ENCODE assay signal across 1 cellular context in the genomic region with DNA sequence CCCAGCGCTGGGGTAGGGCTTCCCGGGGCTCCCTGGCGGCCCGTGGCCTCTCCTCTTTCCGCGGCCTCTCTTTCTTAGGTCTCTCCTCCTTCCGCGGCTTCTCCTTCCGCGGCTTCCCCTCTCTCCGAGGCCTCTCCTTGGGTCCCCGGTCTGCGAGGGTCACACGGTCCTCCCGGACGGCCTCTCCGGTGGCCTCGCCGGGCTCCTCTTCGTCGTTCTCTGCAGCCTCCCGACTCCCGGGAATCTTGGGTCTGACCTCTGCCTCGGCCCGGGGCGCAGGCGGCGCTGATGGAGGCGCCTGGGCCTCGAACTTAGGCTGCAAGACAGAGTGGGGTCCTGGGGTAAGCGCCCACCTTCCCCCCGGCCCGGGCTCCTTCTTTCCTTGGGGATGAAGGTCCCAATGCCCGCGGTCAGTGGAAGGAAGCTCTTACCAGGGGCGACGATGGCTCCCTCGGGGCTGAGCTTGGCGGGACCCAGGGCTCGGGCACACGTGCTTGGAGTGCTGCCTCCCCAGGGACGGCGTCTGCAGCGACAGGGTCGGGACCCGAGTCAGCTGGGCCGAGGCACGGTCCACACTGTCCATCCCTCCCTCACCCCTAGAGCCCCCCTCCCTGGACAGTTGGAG.
TF ChIP-seq lines count a peak whose summit lies in the region.

No MANE protein-coding gene starts in this region.

TF ChIP-seq in H1, 55 proteins besides CTCF, POLR2A, EP300 and RAD21:
- TF ChIP-seq TAF7 (optimal IDR thresholded peaks at IDR 0.05; ENCODE audit: borderline replicate concordance, low read depth, low read length), result peak; percentile 20
- TF ChIP-seq, protein P1, sequence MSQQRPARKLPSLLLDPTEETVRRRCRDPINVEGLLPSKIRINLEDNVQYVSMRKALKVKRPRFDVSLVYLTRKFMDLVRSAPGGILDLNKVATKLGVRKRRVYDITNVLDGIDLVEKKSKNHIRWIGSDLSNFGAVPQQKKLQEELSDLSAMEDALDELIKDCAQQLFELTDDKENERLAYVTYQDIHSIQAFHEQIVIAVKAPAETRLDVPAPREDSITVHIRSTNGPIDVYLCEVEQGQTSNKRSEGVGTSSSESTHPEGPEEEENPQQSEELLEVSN (IDR thresholded peaks at IDR 0.05), result peak; percentile 91
- no peak for TF ChIP-seq TEAD4 (IDR thresholded peaks at IDR 0.05; ENCODE audit: low read depth, low read length)
- TF ChIP-seq, protein P2, sequence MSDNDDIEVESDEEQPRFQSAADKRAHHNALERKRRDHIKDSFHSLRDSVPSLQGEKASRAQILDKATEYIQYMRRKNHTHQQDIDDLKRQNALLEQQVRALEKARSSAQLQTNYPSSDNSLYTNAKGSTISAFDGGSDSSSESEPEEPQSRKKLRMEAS (IDR thresholded peaks at IDR 0.05), result peak; percentile 82
